Comparison of ENCODE assay signal across 30 cellular contexts in the genomic region with DNA sequence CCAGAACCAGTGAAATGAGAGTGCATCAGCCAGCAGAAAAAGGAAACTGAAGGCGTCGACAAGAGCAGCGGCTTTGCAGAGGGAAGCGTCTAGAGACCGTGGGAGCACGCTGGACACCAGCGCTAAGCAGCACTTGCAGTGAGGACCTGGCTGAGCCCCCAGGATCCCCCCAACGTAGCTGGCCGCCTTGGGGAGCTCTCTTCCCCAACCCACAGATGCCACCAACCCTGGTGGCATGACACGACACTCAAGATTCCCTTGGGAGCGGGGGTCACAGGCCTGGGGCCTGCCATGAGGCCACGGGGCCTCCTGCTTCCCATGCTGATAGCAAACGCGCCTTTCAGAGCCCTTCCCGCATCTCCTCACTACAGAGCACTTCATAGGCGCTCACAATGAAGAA. TPM values are rescaled to one million over a fixed set of nuclear protein-coding genes. Genes with fewer than 3 reads are reported as not detected.
"Had no signal": no experiment of that assay in that cellular context is flagged by ENCODE, and none has a peak within 500 bp of the region (broad histone marks: within the 10 kb centered on the region; RNA-seq: fewer than 3 reads in every experiment).

No MANE protein-coding gene starts in this region.

- H3K4me1 Mint-ChIP-seq: activated naive CD8-positive, alpha-beta T cell treated with anti-CD3 and anti-CD28 coated beads, Interleukin-2, amount 50 U/mL, for 24 hours had no signal

- H3K9ac ChIP-seq: KMS-11 had no signal

- H3K4me3 Mint-ChIP-seq: activated CD8-positive, alpha-beta T cell treated with anti-CD3 and anti-CD28 coated beads for 36 hours; activated naive CD4-positive, alpha-beta T cell treated with anti-CD3 and anti-CD28 coated beads for 36 hours; activated naive CD8-positive, alpha-beta T cell; activated naive CD8-positive, alpha-beta T cell treated with anti-CD3 and anti-CD28 coated beads, Interleukin-2, amount 50 U/mL, for 24 hours; activated T-cell treated with anti-CD3 and anti-CD28 coated beads, Interleukin-2, amount 50 U/mL, for 24 hours; brain had no signal

- H3K36me3 ChIP-seq: WERI-Rb-1 had no signal

- H3K27ac ChIP-seq: KMS-11, RWPE1 had no signal

- H3K27ac Mint-ChIP-seq: activated CD8-positive, alpha-beta T cell treated with anti-CD3 and anti-CD28 coated beads for 36 hours; activated naive CD4-positive, alpha-beta T cell treated with anti-CD3 and anti-CD28 coated beads for 36 hours; activated naive CD8-positive, alpha-beta T cell; activated naive CD8-positive, alpha-beta T cell treated with anti-CD3 and anti-CD28 coated beads, Interleukin-2, amount 50 U/mL, for 24 hours; activated T-cell treated with anti-CD3 and anti-CD28 coated beads, Interleukin-2, amount 50 U/mL, for 24 hours; activated T-helper 2 cell treated with anti-CD3 and anti-CD28 coated beads, Interferon-gamma antibody, Interleukin-2, Interleukin-4, amounts not matched to agents 10 μg/mL and 5 μg/mL and 100 μg/mL, durations not matched to agents 14 hours and 24 hours and 36 hours; brain had no signal

- H3K9me3 Mint-ChIP-seq: activated CD8-positive, alpha-beta T cell treated with anti-CD3 and anti-CD28 coated beads for 36 hours; activated naive CD4-positive, alpha-beta T cell treated with anti-CD3 and anti-CD28 coated beads for 36 hours; activated naive CD8-positive, alpha-beta T cell treated with anti-CD3 and anti-CD28 coated beads, Interleukin-2, amount 50 U/mL, for 24 hours; activated T-cell treated with anti-CD3 and anti-CD28 coated beads, Interleukin-2, amount 50 U/mL, for 24 hours; activated T-helper 2 cell treated with anti-CD3 and anti-CD28 coated beads, Interferon-gamma antibody, Interleukin-2, Interleukin-4, amounts not matched to agents 10 μg/mL and 5 μg/mL and 100 μg/mL, durations not matched to agents 14 hours and 24 hours and 36 hours had no signal

- H3K27me3 Mint-ChIP-seq: activated CD8-positive, alpha-beta T cell treated with anti-CD3 and anti-CD28 coated beads for 36 hours; activated naive CD8-positive, alpha-beta T cell; activated naive CD8-positive, alpha-beta T cell treated with anti-CD3 and anti-CD28 coated beads, Interleukin-2, amount 50 U/mL, for 24 hours; activated T-cell treated with anti-CD3 and anti-CD28 coated beads, Interleukin-2, amount 50 U/mL, for 24 hours had no signal

- DNase-seq: activated CD4-positive, alpha-beta T cell treated with anti-CD3 and anti-CD28 coated beads for 1 hour; activated CD4-positive, alpha-beta T cell treated with anti-CD3 and anti-CD28 coated beads for 48 hours; activated CD4-positive, CD25-positive, alpha-beta regulatory T cell; activated CD8-positive, alpha-beta T cell treated with anti-CD3 and anti-CD28 coated beads for 36 hours; activated gamma-delta T cell treated with Interleukin-2 at 50 U/mL for 16 hours; activated naive CD4-positive, alpha-beta T cell treated with anti-CD3 and anti-CD28 coated beads for 36 hours; activated naive CD8-positive, alpha-beta T cell treated with anti-CD3 and anti-CD28 coated beads, Interleukin-2, amount 50 U/mL, for 24 hours; activated T-cell treated with anti-CD3 and anti-CD28 coated beads, Interleukin-2, amount 50 U/mL, for 24 hours; anterior cingulate cortex; caudate nucleus; NCI-H1092 treated with DMSO at 0.1 percent for 48 hours; NCI-H1417; NCI-H146; NCI-H187; NCI-H2029 treated with DMSO at 0.1 percent for 48 hours; NCI-H2107; NCI-H2171; NCI-H510A; NCI-H526; NCI-H748 treated with DMSO at 0.1 percent for 48 hours; NK-92 treated with Interleukin-12 subunit alpha and Interleukin-12 subunit beta, amount 100 ng/mL, for 24 hours; PC-3; T1000 had no signal

- H3K4me2 ChIP-seq: KMS-11 had no signal

RNA-seq across cellular contexts. Expression of a gene that starts 13.4 kb away (rescaled TPM):
- total RNA-seq: LHCN-M2 had no signal
